In the genomic region with DNA sequence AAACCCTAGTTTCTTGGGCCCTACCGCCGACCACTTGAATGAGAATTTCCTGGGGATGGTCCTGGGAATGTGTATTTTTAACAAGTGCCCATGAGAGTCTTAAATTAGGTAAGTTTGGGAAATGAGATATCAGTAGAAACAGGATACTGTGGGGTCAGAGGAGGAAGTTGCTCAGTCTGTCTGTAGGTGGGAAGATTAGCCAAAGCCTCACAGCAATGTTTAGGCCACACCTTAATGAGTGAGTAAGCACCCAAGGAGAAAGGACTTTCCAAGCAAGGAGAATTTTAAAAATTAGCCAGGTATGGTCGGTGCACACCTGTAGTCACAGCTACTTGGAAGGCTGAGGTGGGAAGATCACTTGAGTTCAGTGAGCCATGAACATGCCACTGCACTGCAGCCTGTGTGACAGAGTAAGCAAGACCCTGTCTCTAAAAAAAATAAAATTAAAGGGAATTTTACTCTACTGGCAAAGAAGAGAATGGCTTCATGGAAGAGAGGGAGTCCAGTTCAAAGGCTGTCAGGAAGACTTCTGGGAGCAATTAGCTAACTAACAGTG, we compare ENCODE assay signal across 2 cellular contexts.
A peak's percentile ranks its signal among the peaks of the same experiment; 100 is the strongest.
TF ChIP-seq lines count a peak whose summit lies in the region.

No MANE protein-coding gene starts in this region.

TF ChIP-seq in HCT116, 20 proteins besides CTCF, POLR2A, EP300 and RAD21:
- TF ChIP-seq SP1 (IDR thresholded peaks at IDR 0.05; ENCODE audit: low read depth) (no peak), CEBPB (IDR thresholded peaks at IDR 0.05; ENCODE audit: low read depth) (no peak)
- TF ChIP-seq, protein P1, sequence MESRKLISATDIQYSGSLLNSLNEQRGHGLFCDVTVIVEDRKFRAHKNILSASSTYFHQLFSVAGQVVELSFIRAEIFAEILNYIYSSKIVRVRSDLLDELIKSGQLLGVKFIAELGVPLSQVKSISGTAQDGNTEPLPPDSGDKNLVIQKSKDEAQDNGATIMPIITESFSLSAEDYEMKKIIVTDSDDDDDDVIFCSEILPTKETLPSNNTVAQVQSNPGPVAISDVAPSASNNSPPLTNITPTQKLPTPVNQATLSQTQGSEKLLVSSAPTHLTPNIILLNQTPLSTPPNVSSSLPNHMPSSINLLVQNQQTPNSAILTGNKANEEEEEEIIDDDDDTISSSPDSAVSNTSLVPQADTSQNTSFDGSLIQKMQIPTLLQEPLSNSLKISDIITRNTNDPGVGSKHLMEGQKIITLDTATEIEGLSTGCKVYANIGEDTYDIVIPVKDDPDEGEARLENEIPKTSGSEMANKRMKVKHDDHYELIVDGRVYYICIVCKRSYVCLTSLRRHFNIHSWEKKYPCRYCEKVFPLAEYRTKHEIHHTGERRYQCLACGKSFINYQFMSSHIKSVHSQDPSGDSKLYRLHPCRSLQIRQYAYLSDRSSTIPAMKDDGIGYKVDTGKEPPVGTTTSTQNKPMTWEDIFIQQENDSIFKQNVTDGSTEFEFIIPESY (IDR thresholded peaks at IDR 0.05; ENCODE audit: extremely low read depth, insufficient replicate concordance, low read length): no peak

TF ChIP-seq in endothelial cell of umbilical vein, 7 proteins besides CTCF, POLR2A, EP300 and RAD21:
- TF ChIP-seq, protein P2, sequence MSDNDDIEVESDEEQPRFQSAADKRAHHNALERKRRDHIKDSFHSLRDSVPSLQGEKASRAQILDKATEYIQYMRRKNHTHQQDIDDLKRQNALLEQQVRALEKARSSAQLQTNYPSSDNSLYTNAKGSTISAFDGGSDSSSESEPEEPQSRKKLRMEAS (IDR thresholded peaks at IDR 0.05; ENCODE audit: insufficient read depth, insufficient read length): no peak
- TF ChIP-seq FOS (IDR thresholded peaks at IDR 0.05; ENCODE audit: borderline replicate concordance, insufficient read depth, low read length): no peak
- peak; percentile 62 for TF ChIP-seq GATA2 (IDR thresholded peaks at IDR 0.05; ENCODE audit: insufficient read depth, insufficient read length, low read depth, low read length)
TF ChIP-seq in endothelial cell of umbilical vein: peak in this region for 1.
